Comparison of ENCODE assay signal across 23 cellular contexts in the genomic region with DNA sequence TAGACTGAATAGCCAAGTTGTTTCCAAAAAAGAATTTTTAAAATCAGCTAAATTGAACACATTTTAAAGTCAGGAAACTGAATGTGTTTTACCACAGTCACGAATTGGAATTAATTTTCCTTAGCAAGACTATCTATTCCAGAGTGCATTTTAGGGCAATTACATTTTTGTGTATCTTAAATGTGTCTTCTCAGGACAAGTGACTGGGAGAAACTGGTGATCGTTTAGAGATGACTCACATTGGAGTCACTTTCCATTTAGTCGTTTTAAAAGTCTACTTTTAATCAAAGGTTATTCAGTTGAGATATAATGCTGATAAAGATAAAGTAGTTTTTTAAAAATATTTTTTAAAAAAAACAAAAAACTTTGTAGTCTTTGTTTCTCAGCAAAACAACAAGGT.
DNase-seq lines count a peak whose midpoint lies in the region; ATAC-seq and TF ChIP-seq lines count a peak whose summit lies in the region.
"Had no signal": no experiment of that assay in that cellular context is flagged by ENCODE, and none has a peak within 500 bp of the region (broad histone marks: within the 10 kb centered on the region; RNA-seq: fewer than 3 reads in every experiment).

No MANE protein-coding gene starts in this region.

- peaks cover 26% of the 10 kb centered on the region for H3K4me1 Mint-ChIP-seq in Calu3 (ENCODE audit: low read depth, unreplicated experiment)
- H3K4me1 Mint-ChIP-seq: activated naive CD8-positive, alpha-beta T cell treated with anti-CD3 and anti-CD28 coated beads, Interleukin-2, amount 10 ng/mL, durations not matched to agents 7 days and 5 days had no signal

- intact Hi-C loops in Calu3 (cut with micrococcal nuclease; ENCODE audit: unreplicated experiment) = loop anchor here (10.0 kb wide), 1 partner anchor 77 kb away; no protein-coding TSS in a partner anchor

- peak overlapping the region; percentile 46 for H3K4me2 ChIP-seq in osteoblast (ENCODE audit: insufficient read depth, low read length)

- H3K4me1 ChIP-seq in osteoblast (ENCODE audit: insufficient read depth, low read length) = peaks cover 28% of the 10 kb centered on the region
- H3K4me1 ChIP-seq: left lung, prostate gland, thyroid gland had no signal

- H3K27me3 ChIP-seq in osteoblast (ENCODE audit: insufficient read depth, low read length) = no peaks in the 10 kb centered on the region
- H3K27me3 ChIP-seq: left lung, MG63, thyroid gland had no signal

- no peak for DNase-seq in Calu3
- peak; percentile 76 for DNase-seq in M059J (ENCODE audit: low read depth)
- DNase-seq in choroid plexus epithelial cell (ENCODE audit: low read depth) = peak; percentile 23
- no peak for DNase-seq in osteoblast (ENCODE audit: insufficient read length, low spot score, missing footprints)
- no peak for DNase-seq in activated CD4-positive, alpha-beta T cell treated with anti-CD3 and anti-CD28 coated beads, Interleukin-2, amount 50 U/mL, for 1 hour
- DNase-seq: activated CD4-positive, alpha-beta T cell treated with anti-CD3 and anti-CD28 coated beads for 48 hours; activated naive CD8-positive, alpha-beta T cell treated with anti-CD3 and anti-CD28 coated beads, Interleukin-2, amount 10 ng/mL, durations not matched to agents 7 days and 5 days; DMS79 treated with DMSO at 0.1 percent for 48 hours; dorsolateral prefrontal cortex; left lung; NCI-H1436 treated with DMSO at 0.1 percent for 48 hours; NCI-H2171; NCI-H69; stimulated activated naive CD4-positive, alpha-beta T cell; thyroid gland had no signal

- H3K27me3 Mint-ChIP-seq in Calu3 (ENCODE audit: unreplicated experiment) = no peaks in the 10 kb centered on the region
- H3K27me3 Mint-ChIP-seq: activated naive CD8-positive, alpha-beta T cell treated with anti-CD3 and anti-CD28 coated beads, Interleukin-2, amount 10 ng/mL, durations not matched to agents 7 days and 5 days had no signal

- TF ChIP-seq CTCF in Calu3 (IDR thresholded peaks at IDR 0.05; ENCODE audit: unreplicated experiment) (no peak), choroid plexus epithelial cell (conservative IDR thresholded peaks at IDR 0.05; ENCODE audit: low read depth, low read length) (no peak), osteoblast (IDR thresholded peaks at IDR 0.05; ENCODE audit: extremely low read depth, low read depth, low read length) (no peak)

- no peak overlapping the region for H2AFZ ChIP-seq in osteoblast (ENCODE audit: low read length)

- H3K79me2 ChIP-seq in osteoblast (ENCODE audit: insufficient read depth, low read length) = no peaks in the 10 kb centered on the region

- H3K36me3 Mint-ChIP-seq in Calu3 (ENCODE audit: insufficient read depth, unreplicated experiment) = peaks cover 9% of the 10 kb centered on the region
- H3K36me3 Mint-ChIP-seq: activated naive CD8-positive, alpha-beta T cell treated with anti-CD3 and anti-CD28 coated beads, Interleukin-2, amount 10 ng/mL, durations not matched to agents 7 days and 5 days had no signal

- ATAC-seq in GM18909 (IDR thresholded peaks at IDR 0.05; ENCODE audit: poor library complexity, unreplicated experiment) (no peak), HG03097 (IDR thresholded peaks at IDR 0.05; ENCODE audit: low FRiP score, unreplicated experiment) (no peak), GM21576 (IDR thresholded peaks at IDR 0.05; ENCODE audit: unreplicated experiment) (no peak)
- ATAC-seq: left lung had no signal

- H3K4me3 ChIP-seq in choroid plexus epithelial cell (ENCODE audit: low read depth, low read length) (no peak overlapping the region), osteoblast (ENCODE audit: insufficient read depth, low read length) (no peak overlapping the region)
- H3K4me3 ChIP-seq: dorsolateral prefrontal cortex, left lung, MG63, prostate gland, skin epidermis, thyroid gland had no signal

- CTCF ChIA-PET in Calu3 (lab: Charles Lee) = no interaction called here

- no peaks in the 10 kb centered on the region for H3K9me3 Mint-ChIP-seq in Calu3 (ENCODE audit: low read depth, unreplicated experiment)
- H3K9me3 Mint-ChIP-seq: activated naive CD8-positive, alpha-beta T cell treated with anti-CD3 and anti-CD28 coated beads, Interleukin-2, amount 10 ng/mL, durations not matched to agents 7 days and 5 days; activated T-helper 2 cell treated with anti-CD3 and anti-CD28 coated beads, Interferon-gamma antibody, Interleukin-2, Interleukin-4, amounts not matched to agents 10 μg/mL and 5 μg/mL and 100 μg/mL, durations not matched to agents 14 hours and 24 hours and 36 hours; T-helper 1 cell treated with Interleukin-12 subunit alpha and Interleukin-12 subunit beta and Interleukin-4 antibody, amounts not matched to agents 30 μg/mL and 1 μg/mL, for 36 hours had no signal

- peak overlapping the region; percentile 99 for H3K27ac Mint-ChIP-seq in Calu3 (ENCODE audit: unreplicated experiment)
- H3K27ac Mint-ChIP-seq: activated naive CD8-positive, alpha-beta T cell treated with anti-CD3 and anti-CD28 coated beads, Interleukin-2, amount 10 ng/mL, durations not matched to agents 7 days and 5 days; activated T-helper 2 cell treated with anti-CD3 and anti-CD28 coated beads, Interferon-gamma antibody, Interleukin-2, Interleukin-4, amounts not matched to agents 10 μg/mL and 5 μg/mL and 100 μg/mL, durations not matched to agents 14 hours and 24 hours and 36 hours; T-helper 1 cell treated with Interleukin-12 subunit alpha and Interleukin-12 subunit beta and Interleukin-4 antibody, amounts not matched to agents 30 μg/mL and 1 μg/mL, for 36 hours had no signal

- peak overlapping the region; percentile 37 for H3K4me3 Mint-ChIP-seq in Calu3 (ENCODE audit: low read depth, unreplicated experiment)
- H3K4me3 Mint-ChIP-seq: activated naive CD8-positive, alpha-beta T cell treated with anti-CD3 and anti-CD28 coated beads, Interleukin-2, amount 10 ng/mL, durations not matched to agents 7 days and 5 days; T-helper 1 cell treated with Interleukin-12 subunit alpha and Interleukin-12 subunit beta and Interleukin-4 antibody, amounts not matched to agents 30 μg/mL and 1 μg/mL, for 36 hours had no signal

- no peaks in the 10 kb centered on the region for H4K20me1 ChIP-seq in osteoblast (ENCODE audit: insufficient read depth, low read length)

- BruUV-seq in Calu3 (replicated peaks; lab: Mats Ljungman, UMichigan) = no TSS peak

- peak overlapping the region; percentile 84 for H3K27ac ChIP-seq in osteoblast (ENCODE audit: low read depth, low read length)
- H3K27ac ChIP-seq: dorsolateral prefrontal cortex, left lung, prostate gland, skin epidermis, thyroid gland had no signal

- no peaks in the 10 kb centered on the region for H3K36me3 ChIP-seq in osteoblast (ENCODE audit: insufficient read depth, low read length)
- H3K36me3 ChIP-seq: left lung, MG63, prostate gland, thyroid gland had no signal

- H3K9me3 ChIP-seq in osteoblast (ENCODE audit: low read depth, low read length) = no peaks in the 10 kb centered on the region
- H3K9me3 ChIP-seq: left lung, MG63, prostate gland, thyroid gland had no signal

Comparison
In these comparisons a context has a peak if more than half of its experiments do, and no peak if none do; other contexts are left out.
1. DNase-seq: peak in M059J (single experiment) and choroid plexus epithelial cell (single experiment); none in Calu3 (single experiment), osteoblast (single experiment) and activated CD4-positive, alpha-beta T cell treated with anti-CD3 and anti-CD28 coated beads, Interleukin-2, amount 50 U/mL, for 1 hour (single experiment).